ENCODE assay signal across 8 cellular contexts in the genomic region with DNA sequence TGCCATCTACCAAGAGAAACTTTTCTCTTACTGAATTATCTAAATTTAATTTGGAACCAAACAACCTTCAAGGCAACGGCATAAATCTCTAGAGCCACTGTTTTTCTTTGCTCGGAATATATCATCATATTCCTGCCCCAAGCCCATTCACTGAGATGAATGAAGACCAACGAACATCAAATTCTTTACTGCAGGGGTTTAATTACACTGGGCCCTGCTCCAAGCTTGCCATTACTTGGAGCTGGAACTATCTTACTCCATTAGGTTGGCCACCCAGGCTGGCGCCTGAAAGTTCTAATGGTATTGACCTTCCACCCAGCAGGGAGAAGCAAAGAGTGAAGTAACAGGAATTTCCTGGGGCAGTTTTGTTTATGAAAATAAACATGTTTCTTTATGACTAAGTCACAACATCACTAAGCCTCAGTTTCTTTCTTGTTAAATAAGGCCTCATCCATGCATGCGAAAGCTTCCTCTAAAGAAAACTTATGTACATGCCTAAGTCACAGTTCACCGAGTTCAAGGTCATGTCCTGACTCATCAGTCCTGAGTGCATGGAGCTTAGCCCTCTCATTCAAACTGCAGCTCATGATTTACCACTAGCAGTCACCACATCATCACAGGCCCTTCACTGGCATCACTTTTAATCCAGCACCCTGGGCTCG.
DNase-seq lines count a peak whose midpoint lies in the region; ATAC-seq and TF ChIP-seq lines count a peak whose summit lies in the region.

No MANE protein-coding gene starts in this region.

- peak; percentile 56 for ATAC-seq in GM21723 (IDR thresholded peaks at IDR 0.05; ENCODE audit: unreplicated experiment)
- no peak for ATAC-seq in GM21737 (IDR thresholded peaks at IDR 0.05; ENCODE audit: unreplicated experiment)
- no peak for ATAC-seq in HG02884 (IDR thresholded peaks at IDR 0.05; ENCODE audit: unreplicated experiment)

- peak; percentile 81 for DNase-seq in EH (ENCODE audit: low read depth)
- DNase-seq in NCI-H2081 treated with DMSO at 0.1 percent for 48 hours (lab: John Stamatoyannopoulos, UW), result peak; percentile 2
- DNase-seq in fibroblast of gingiva (ENCODE audit: low read depth), result peak; percentile 57
- no peak for DNase-seq in coronary artery (ENCODE audit: low spot score)
- no peak for DNase-seq in medulla oblongata (ENCODE audit: extremely low spot score)

- H3K27ac ChIP-seq in coronary artery, result no peak overlapping the region

- no peak for TF ChIP-seq CTCF in coronary artery (IDR thresholded peaks at IDR 0.05)

- no peak overlapping the region for H3K4me3 ChIP-seq in coronary artery

Comparison
In these comparisons a context has a peak if more than half of its experiments do, and no peak if none do; other contexts are left out.
1. DNase-seq: peak in EH (single experiment), NCI-H2081 treated with DMSO at 0.1 percent for 48 hours (single experiment) and fibroblast of gingiva (single experiment); none in coronary artery (single experiment) and medulla oblongata (single experiment).